ENCODE assay signal across 8 cellular contexts in the genomic region with DNA sequence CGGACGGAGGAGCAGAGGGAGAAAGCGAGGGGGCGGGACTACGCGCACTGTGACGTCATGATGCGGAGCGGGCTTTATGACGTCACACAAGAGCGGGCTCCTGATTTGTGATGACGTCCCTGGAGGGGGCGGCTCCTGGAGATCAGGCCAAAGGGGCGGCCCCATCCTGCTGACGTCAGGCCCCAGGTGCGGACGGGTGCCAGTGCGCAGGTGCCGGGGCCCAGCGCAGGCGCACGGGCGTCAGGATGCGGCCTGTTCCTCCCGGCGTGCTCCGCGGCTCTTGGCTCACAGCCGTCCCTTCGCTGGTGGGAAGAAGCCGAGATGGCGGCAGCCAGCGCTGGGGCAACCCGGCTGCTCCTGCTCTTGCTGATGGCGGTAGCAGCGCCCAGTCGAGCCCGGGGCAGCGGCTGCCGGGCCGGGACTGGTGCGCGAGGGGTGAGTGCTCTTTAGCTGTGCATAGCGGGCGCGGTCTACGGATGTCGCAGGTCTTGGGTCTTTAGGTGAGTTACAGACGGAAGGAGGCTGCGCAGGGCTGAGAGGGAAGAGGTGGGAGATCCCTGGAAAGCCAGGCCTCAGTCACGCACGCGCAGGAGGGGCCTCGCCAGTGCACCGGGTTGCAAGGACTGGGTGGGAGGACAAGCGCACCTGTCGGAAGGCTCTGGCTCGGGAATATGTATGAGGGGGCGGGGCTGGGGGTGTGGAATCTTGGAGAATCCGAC. TPM values are rescaled to one million over a fixed set of nuclear protein-coding genes. Genes with fewer than 3 reads are reported as not detected.
DNase-seq lines count a peak whose midpoint lies in the region; ATAC-seq and TF ChIP-seq lines count a peak whose summit lies in the region.

EMC10 (plus strand) TSS at position 284 of the 719 bp plus-strand sequence; CDS start at position 322, 38 bp downstream.
GARIN5A (minus strand) TSS at position 625 of the 719 bp plus-strand sequence; CDS start at position 165, 460 bp downstream.

- peak within 1 kb of the TSS; percentile 53 for H3K4ac ChIP-seq in neuronal stem cell (ENCODE audit: low read length)

- no peak within 1 kb of the TSS for H4K8ac ChIP-seq in neuronal stem cell (ENCODE audit: low read depth, low read length)

- H3K36me3 ChIP-seq in Karpas-422 (ENCODE audit: insufficient read depth, low read length) (peaks cover 38% of the 10 kb centered on the region), RWPE2 (ENCODE audit: low read depth) (peaks cover 14% of the 10 kb centered on the region), neuronal stem cell (replicated peaks in 1 of 2; ENCODE audit: control insufficient read depth in 2 of 2, insufficient read depth in 2 of 2, low read length in 2 of 2) (peaks cover 14 to 25% of the 10 kb centered on the region in 2 donors)

- H4K91ac ChIP-seq in neuronal stem cell (ENCODE audit: low read depth, low read length, poor library complexity), result no peak within 1 kb of the TSS

- peak within 1 kb of the TSS; percentile 90 for H2BK5ac ChIP-seq in neuronal stem cell (ENCODE audit: low read length)

- TF ChIP-seq CTCF in RWPE2 (IDR thresholded peaks at IDR 0.05; ENCODE audit: poor library complexity, severe bottlenecking), result no peak

- peaks cover 8% of the 10 kb centered on the region for H3K4me1 ChIP-seq in Karpas-422 (ENCODE audit: low read length)
- no peaks in the 10 kb centered on the region for H3K4me1 ChIP-seq in RWPE2 (ENCODE audit: insufficient read depth, poor library complexity, severe bottlenecking)
- H3K4me1 ChIP-seq in neuronal stem cell (ENCODE audit: control insufficient read depth in 2 of 2, insufficient read depth in 1 of 2, low read depth in 1 of 2, low read length in 2 of 2), result no peaks in the 10 kb centered on the region

- peak within 1 kb of the TSS; percentile 47 for H2BK12ac ChIP-seq in neuronal stem cell (ENCODE audit: low read length)

- peak within 1 kb of the TSS; percentile 21 for H2BK15ac ChIP-seq in neuronal stem cell (ENCODE audit: low read length)

- H3K79me2 ChIP-seq in Karpas-422 (ENCODE audit: low read length), result peaks cover 29% of the 10 kb centered on the region

- peak within 1 kb of the TSS; percentile 12 for H3K23ac ChIP-seq in neuronal stem cell (ENCODE audit: low read depth, low read length, poor library complexity)

- H3K18ac ChIP-seq in neuronal stem cell (ENCODE audit: low read length), result peak within 1 kb of the TSS; percentile 98

- H3K4me3 ChIP-seq in Karpas-422 (ENCODE audit: low read length) (peak within 1 kb of the TSS; percentile 98), RWPE2 (ENCODE audit: severe bottlenecking) (peak within 1 kb of the TSS; percentile 59), neuronal stem cell (ENCODE audit: low read length in 2 of 2) (peak within 1 kb of the TSS; percentile 46 to 97)

- no CpG with 5 or more reads among the region's 60 CpGs for WGBS in neuronal stem cell (ENCODE audit: extremely low coverage in 2 of 2, insufficient read length in 2 of 2, insufficient replicate concordance in 1 of 2), 2 donors

- no peaks in the 10 kb centered on the region for H4K20me1 ChIP-seq in Karpas-422 (ENCODE audit: insufficient read depth, low read depth, low read length)

- peak within 1 kb of the TSS; percentile 94 for H3K4me2 ChIP-seq in Karpas-422 (ENCODE audit: low read depth, low read length, poor library complexity, severe bottlenecking)
- peak within 1 kb of the TSS; percentile 69 for H3K4me2 ChIP-seq in neuronal stem cell (ENCODE audit: insufficient read depth, low read length, poor library complexity, severe bottlenecking)

- H2AFZ ChIP-seq in Karpas-422 (ENCODE audit: low read length) (peak within 1 kb of the TSS; percentile 82; the same call in 1 of the 2 replicates), neuronal stem cell (ENCODE audit: low read length) (peak within 1 kb of the TSS; percentile 100)

- H3K27me3 ChIP-seq in Karpas-422 (ENCODE audit: low read length) (no peaks in the 10 kb centered on the region), RWPE2 (ENCODE audit: insufficient read depth, poor library complexity, severe bottlenecking) (no peaks in the 10 kb centered on the region), neuronal stem cell (ENCODE audit: control insufficient read depth in 3 of 3, insufficient read depth in 3 of 3, low read depth in 1 of 3, low read length in 3 of 3) (peaks cover 0 to 15% (median 0%) of the 10 kb centered on the region in 3 experiments)

- H3K9me3 ChIP-seq in Karpas-422 (ENCODE audit: low read length) (peaks cover 9% of the 10 kb centered on the region), RWPE2 (ENCODE audit: severe bottlenecking) (no peaks in the 10 kb centered on the region), neuronal stem cell (replicated peaks in 1 of 2; ENCODE audit: control insufficient read depth in 2 of 2, insufficient read depth in 1 of 2, low read depth in 1 of 2, low read length in 2 of 2) (peaks cover 6 to 31% of the 10 kb centered on the region in 2 donors)

- no peaks in the 10 kb centered on the region for H3K9me2 ChIP-seq in Karpas-422 (replicated peaks; ENCODE audit: insufficient read depth, low read length)

- no peak within 1 kb of the TSS for H3K14ac ChIP-seq in neuronal stem cell (ENCODE audit: low read length)

- H3K9ac ChIP-seq in Karpas-422 (ENCODE audit: low read length) (peak within 1 kb of the TSS; percentile 99), neuronal stem cell (ENCODE audit: low read depth, low read length, poor library complexity) (peak within 1 kb of the TSS; percentile 95)

- H3K79me1 ChIP-seq in neuronal stem cell (ENCODE audit: low read depth, low read length), result peaks cover 7% of the 10 kb centered on the region

- ATAC-seq in GM21737 (IDR thresholded peaks at IDR 0.05; ENCODE audit: unreplicated experiment) (peak; percentile 81), RWPE2 (ENCODE audit: low read depth) (peak; percentile 89)

- DNase-seq in DMS53 treated with DMSO at 0.1 percent for 48 hours (lab: John Stamatoyannopoulos, UW; ENCODE audit: unreplicated experiment) (peak; percentile 58), Karpas-422 (peak; percentile 100), RWPE2 (ENCODE audit: low spot score) (peak; percentile 93), foreskin melanocyte (peak; percentile 78), neuronal stem cell (ENCODE audit: low spot score) (peak; percentile 93), stromal cell of bone marrow (ENCODE audit: low read depth) (peak; percentile 80)
- peak; percentile 80 for DNase-seq in activated gamma-delta T cell treated with anti-CD3 and anti-CD28 coated beads, Interleukin-2, amount 50 U/mL, for 16 hours (ENCODE audit: low read depth)

- H2BK120ac ChIP-seq in neuronal stem cell (ENCODE audit: low read depth, low read length), result peak within 1 kb of the TSS; percentile 87

- peak within 1 kb of the TSS; percentile 84 for H3K27ac ChIP-seq in Karpas-422 (ENCODE audit: low read length)
- H3K27ac ChIP-seq in RWPE2 (ENCODE audit: poor library complexity, severe bottlenecking), result peak within 1 kb of the TSS; percentile 35
- peak within 1 kb of the TSS; percentile 79 for H3K27ac ChIP-seq in neuronal stem cell (replicated peaks; ENCODE audit: low read length)

- H2AK5ac ChIP-seq in neuronal stem cell (ENCODE audit: low read depth, low read length), result peak within 1 kb of the TSS; percentile 98

RNA-seq across cellular contexts. Expression of gene EMC10, which starts in this region (rescaled TPM):
- total RNA-seq in Karpas-422 (2014; rRNA removed; shearing (Covaris generic); ENCODE audit: low replicate concordance), result 63.7 and 93.4 TPM in 2 replicates
- 57.0 TPM for polyA plus RNA-seq in neuronal stem cell (2013, experiment 1 of 2)
- polyA plus RNA-seq in neuronal stem cell (2013, experiment 2 of 2), result 55.4 TPM

RNA-seq across cellular contexts. Expression of gene GARIN5A, which starts in this region (rescaled TPM):
- total RNA-seq in Karpas-422 (2014; rRNA removed; shearing (Covaris generic); ENCODE audit: low replicate concordance), result 1.2 TPM in 1 of 2 replicates, not detected in the other
- polyA plus RNA-seq in neuronal stem cell (2013, experiment 1 of 2), result 9.4 TPM
- polyA plus RNA-seq in neuronal stem cell (2013, experiment 2 of 2), result 8.0 TPM

Comparison
In these comparisons a context has a peak if more than half of its experiments do, and no peak if none do; other contexts are left out.
1. Peak in every context shown above with its lines: DNase-seq, ATAC-seq, H3K4me3 ChIP-seq and H3K27ac ChIP-seq.